Comparison of ENCODE assay signal across 8 cellular contexts in the genomic region with DNA sequence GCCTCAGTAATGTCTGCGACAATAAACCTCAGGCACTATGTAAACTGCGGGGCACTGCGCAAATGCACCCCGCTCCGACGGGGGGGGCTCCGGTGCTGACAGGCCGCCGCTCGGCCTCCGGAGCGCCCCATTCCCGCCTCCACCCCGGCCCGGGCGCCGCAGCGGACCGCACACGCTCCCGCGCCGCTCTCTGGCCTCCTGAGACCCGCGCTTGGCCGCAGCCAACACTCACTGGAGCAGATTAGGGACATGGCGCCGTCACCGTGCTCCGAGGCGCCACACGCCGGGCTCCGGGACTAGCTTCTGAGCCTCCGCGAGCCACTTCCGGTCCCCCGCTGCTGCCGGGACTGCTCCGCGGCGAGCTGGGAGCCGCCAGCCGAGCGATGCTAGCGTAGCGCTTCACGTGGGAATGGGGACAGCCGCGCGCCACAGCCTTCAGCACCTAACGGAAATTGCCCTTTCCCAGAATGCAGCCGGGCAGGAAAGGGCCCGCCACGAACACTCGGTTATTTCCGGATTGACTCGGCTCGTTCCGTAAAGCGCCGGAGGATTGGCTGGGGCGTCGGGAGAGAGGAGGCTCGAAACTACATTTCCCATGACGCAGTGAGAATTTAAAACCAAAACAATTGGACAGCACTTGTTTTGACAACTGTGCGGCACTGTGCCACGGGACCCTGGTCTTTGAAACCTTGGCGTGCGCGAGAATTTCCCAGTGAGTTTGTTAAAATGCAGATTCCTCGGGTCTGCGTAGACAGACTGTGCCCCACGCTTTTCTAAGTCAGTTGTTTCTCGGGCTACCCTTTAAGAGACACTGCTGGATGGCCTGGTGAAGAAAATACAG. TPM values are rescaled to one million over a fixed set of nuclear protein-coding genes. Genes with fewer than 3 reads are reported as not detected.
A peak's percentile ranks its signal among the peaks of the same experiment; 100 is the strongest.
DNase-seq lines count a peak whose midpoint lies in the region; ATAC-seq and TF ChIP-seq lines count a peak whose summit lies in the region.

Gene PRPF19 (minus strand): TSS at position 454 of the 841 bp plus-strand sequence. CDS start 203 bp downstream, at position 251.

- 0 to 1% methylated on average over 8 to 10 of the region's 75 CpGs for WGBS in gastroesophageal sphincter (ENCODE audit: low coverage in 1 of 2), 2 donors
- WGBS in suprapubic skin, result under 1% methylated on average over 25 of the region's 75 CpGs

- H3K9me3 ChIP-seq in gastroesophageal sphincter (no peaks in the 10 kb centered on the region), suprapubic skin (no peaks in the 10 kb centered on the region)

- TF ChIP-seq EP300 in gastroesophageal sphincter (IDR thresholded peaks at IDR 0.05) (no peak), suprapubic skin (IDR thresholded peaks at IDR 0.05) (no peak)

- H3K4me3 Mint-ChIP-seq in activated naive CD4-positive, alpha-beta T cell treated with anti-CD3 and anti-CD28 coated beads for 36 hours, result peak within 1 kb of the TSS; percentile 80

- no peaks in the 10 kb centered on the region for H3K27me3 ChIP-seq in gastroesophageal sphincter
- H3K27me3 ChIP-seq in suprapubic skin, result no peaks in the 10 kb centered on the region

- H3K9me3 Mint-ChIP-seq in activated naive CD4-positive, alpha-beta T cell treated with anti-CD3 and anti-CD28 coated beads for 36 hours, result peaks cover 2% of the 10 kb centered on the region

- H3K4me1 ChIP-seq in gastroesophageal sphincter (peaks cover 3 to 39% (median 10%) of the 10 kb centered on the region in 3 donors), suprapubic skin (peaks cover 32% of the 10 kb centered on the region)

- H3K36me3 ChIP-seq in gastroesophageal sphincter, result peaks cover 0 to 24% of the 10 kb centered on the region in 2 donors
- H3K36me3 ChIP-seq in suprapubic skin, result peaks cover 24% of the 10 kb centered on the region

- CTCF ChIA-PET in activated naive CD4-positive, alpha-beta T cell treated with anti-CD3 and anti-CD28 coated beads for 36 hours (lab: Charles Lee), result interaction anchor here (1.0 to 9.9 kb wide), 3 partner anchors 9 to 64 kb away, joined by 3 to 82 read pairs (median 4); partner anchors contain the start of gene TMEM109

- H3K27ac ChIP-seq in gastroesophageal sphincter (peak within 1 kb of the TSS; percentile 93 to 96 (median 96)), suprapubic skin (peak within 1 kb of the TSS; percentile 93)

- peaks cover 40% of the 10 kb centered on the region for H3K4me1 Mint-ChIP-seq in activated naive CD4-positive, alpha-beta T cell treated with anti-CD3 and anti-CD28 coated beads for 36 hours (ENCODE audit: low read depth)

- DNase-seq in GF-D8 (lab: John Stamatoyannopoulos, UW) (peak; percentile 94), HFF-Myc (ENCODE audit: extremely low read depth, low read depth) (peak; percentile 90), NAMALWA (ENCODE audit: low spot score) (peak; percentile 99), SK-N-DZ (ENCODE audit: low spot score) (peak; percentile 96), nucleus accumbens (lab: John Stamatoyannopoulos, UW) (peak; percentile 46 to 98 (median 94)), suprapubic skin (ENCODE audit: low spot score in 2 of 2) (peak; percentile 98 to 99)
- peak; percentile 100 for DNase-seq in activated naive CD4-positive, alpha-beta T cell treated with anti-CD3 and anti-CD28 coated beads for 36 hours

- intact Hi-C loops in activated naive CD4-positive, alpha-beta T cell treated with anti-CD3 and anti-CD28 coated beads for 36 hours (cut with micrococcal nuclease), result loop anchor here (1.0 to 5.0 kb wide), 9 partner anchors 9 to 1289 kb away; partner anchors contain the start of genes CYB561A3, OSBP, SDHAF2 and VPS37C

- H3K4me3 ChIP-seq in HFF-Myc (replicated peaks; ENCODE audit: low read depth, low read length) (peak within 1 kb of the TSS; percentile 93), gastroesophageal sphincter (peak within 1 kb of the TSS; percentile 85 to 93), suprapubic skin (peak within 1 kb of the TSS; percentile 81)

- H3K36me3 Mint-ChIP-seq in activated naive CD4-positive, alpha-beta T cell treated with anti-CD3 and anti-CD28 coated beads for 36 hours (ENCODE audit: low read depth), result peaks cover 23% of the 10 kb centered on the region

- H3K27ac Mint-ChIP-seq in activated naive CD4-positive, alpha-beta T cell treated with anti-CD3 and anti-CD28 coated beads for 36 hours, result peak within 1 kb of the TSS; percentile 92

- ATAC-seq in gastroesophageal sphincter, result peak; percentile 96

- TF ChIP-seq CTCF in HFF-Myc (IDR thresholded peaks at IDR 0.05; ENCODE audit: low read depth, low read length, missing control alignments) (no peak), gastroesophageal sphincter (IDR thresholded peaks at IDR 0.05) (no peak), suprapubic skin (IDR thresholded peaks at IDR 0.05) (no peak)

- TF ChIP-seq POLR2A in gastroesophageal sphincter (IDR thresholded peaks at IDR 0.05), result peak; percentile 62 to 70
- TF ChIP-seq POLR2A in suprapubic skin (IDR thresholded peaks at IDR 0.05), result no peak

- no peaks in the 10 kb centered on the region for H3K27me3 Mint-ChIP-seq in activated naive CD4-positive, alpha-beta T cell treated with anti-CD3 and anti-CD28 coated beads for 36 hours (ENCODE audit: low read depth)

RNA-seq across cellular contexts. Expression of gene PRPF19, which starts in this region (rescaled TPM):
- polyA plus RNA-seq in SK-N-DZ (2014; cell fraction: cytosol; rRNA removed), result 123 and 160 TPM in 2 replicates
- polyA plus RNA-seq in SK-N-DZ (2014; cell fraction: nucleus; rRNA removed), result 62.6 and 67.4 TPM in 2 replicates
- 100 to 1,000 TPM; 108 to 119 TPM for total RNA-seq in activated naive CD4-positive, alpha-beta T cell treated with anti-CD3 and anti-CD28 coated beads for 36 hours
- 10 to 100 TPM; 50.2 to 73.6 (median 60.5) TPM for total RNA-seq in gastroesophageal sphincter
- 100 to 1,000 TPM; 101 to 153 (median 116) TPM for total RNA-seq in suprapubic skin

Comparison
In these comparisons a context has a peak if more than half of its experiments do, and no peak if none do; other contexts are left out.
1. Peak in every context shown above with its lines: DNase-seq, ATAC-seq, H3K4me3 ChIP-seq and H3K27ac ChIP-seq.
2. POLR2A ChIP-seq: peak in gastroesophageal sphincter (2 of 2); none in suprapubic skin (0 of 2).